ENCODE assay signal across 23 cellular contexts in genomic region chr2:42031281-42031680, GRCh38. TPM values are rescaled to one million over a fixed set of nuclear protein-coding genes. Genes with fewer than 3 reads are reported as not detected.
"Had no signal": no experiment of that assay in that cellular context is flagged by ENCODE, and none has a peak within 500 bp of the region (broad histone marks: within the 10 kb centered on the region; RNA-seq: fewer than 3 reads in every experiment).

No MANE protein-coding gene starts in this region.

- H3K4me1 ChIP-seq: parathyroid adenoma, suprapubic skin had no signal

- H3K36me3 Mint-ChIP-seq: natural killer cell had no signal

- H3K27ac ChIP-seq: cardiac muscle cell, heart right ventricle, parathyroid adenoma, stomach, suprapubic skin, tibial nerve had no signal

- H3K4me3 ChIP-seq: cardiac muscle cell, heart right ventricle, lung, stomach, suprapubic skin, tibial nerve had no signal

- H3K4me3 Mint-ChIP-seq: activated B cell treated with CpG ODN at 0.5 μM for 24 hours; activated CD4-positive, alpha-beta T cell treated with anti-CD3 and anti-CD28 coated beads for 36 hours; activated naive CD4-positive, alpha-beta T cell treated with anti-CD3 and anti-CD28 coated beads for 36 hours; activated T-cell treated with anti-CD3 and anti-CD28 coated beads, Interleukin-2, amount 50 U/mL, for 24 hours; natural killer cell; T-helper 17 cell had no signal

- H3K9ac ChIP-seq: parathyroid adenoma had no signal

- H3K36me3 ChIP-seq: cardiac muscle cell, heart right ventricle, stomach, suprapubic skin, tibial nerve had no signal

- H3K79me2 ChIP-seq: parathyroid adenoma had no signal

- DNase-seq: activated B cell treated with CpG ODN at 0.5 μM for 24 hours; activated CD4-positive, alpha-beta T cell treated with anti-CD3 and anti-CD28 coated beads for 36 hours; activated CD4-positive, alpha-beta T cell treated with anti-CD3 and anti-CD28 coated beads, Interleukin-2, amount 50 U/mL, for 4 hours; activated CD8-positive, alpha-beta memory T cell treated with anti-CD3 and anti-CD28 coated beads for 24 hours; activated CD8-positive, alpha-beta memory T cell treated with anti-CD3 and anti-CD28 coated beads, Interleukin-2, amount 50 U/mL, for 4 hours; activated naive CD4-positive, alpha-beta T cell treated with anti-CD3 and anti-CD28 coated beads for 36 hours; activated T-cell treated with anti-CD3 and anti-CD28 coated beads, Interleukin-2, amount 50 U/mL, for 24 hours; erythroblast; foreskin fibroblast; heart right ventricle; natural killer cell; right cardiac atrium; stimulated activated CD4-positive, alpha-beta T cell treated with anti-CD3 and anti-CD28 coated beads, Interleukin-12 subunit alpha, Interleukin-12 subunit beta, amount 100 ng/mL, for 4 hours; stimulated activated CD4-positive, alpha-beta T cell treated with anti-CD3 and anti-CD28 coated beads, Interleukin-4, amount 100 ng/mL, for 4 hours; stomach; T-helper 17 cell had no signal

- H3K27me3 ChIP-seq: cardiac muscle cell, heart right ventricle, stomach, suprapubic skin, tibial nerve had no signal

- H3K9me3 Mint-ChIP-seq: activated B cell treated with CpG ODN at 0.5 μM for 24 hours; activated naive CD4-positive, alpha-beta T cell treated with anti-CD3 and anti-CD28 coated beads for 36 hours; activated T-cell treated with anti-CD3 and anti-CD28 coated beads, Interleukin-2, amount 50 U/mL, for 24 hours; activated T-helper 2 cell treated with anti-CD3 and anti-CD28 coated beads, Interferon-gamma antibody, Interleukin-2, Interleukin-4, amounts not matched to agents 10 μg/mL and 5 μg/mL and 100 μg/mL, durations not matched to agents 14 hours and 24 hours and 36 hours; natural killer cell had no signal

- ATAC-seq: activated CD4-positive, alpha-beta T cell treated with anti-CD3 and anti-CD28 coated beads for 36 hours; natural killer cell; T-helper 17 cell had no signal

- H3K9me3 ChIP-seq: heart right ventricle, stomach, suprapubic skin, tibial nerve had no signal

- H3K27ac Mint-ChIP-seq: activated B cell treated with CpG ODN at 0.5 μM for 24 hours; activated CD4-positive, alpha-beta T cell treated with anti-CD3 and anti-CD28 coated beads for 36 hours; activated naive CD4-positive, alpha-beta T cell treated with anti-CD3 and anti-CD28 coated beads for 36 hours; activated T-cell treated with anti-CD3 and anti-CD28 coated beads, Interleukin-2, amount 50 U/mL, for 24 hours; activated T-helper 2 cell treated with anti-CD3 and anti-CD28 coated beads, Interferon-gamma antibody, Interleukin-2, Interleukin-4, amounts not matched to agents 10 μg/mL and 5 μg/mL and 100 μg/mL, durations not matched to agents 14 hours and 24 hours and 36 hours; natural killer cell; T-helper 17 cell had no signal

- H2AFZ ChIP-seq: parathyroid adenoma had no signal

RNA-seq across cellular contexts. Expression of gene PKDCC, which starts 16.5 kb away (rescaled TPM):
- total RNA-seq: activated B cell treated with CpG ODN at 0.5 μM for 24 hours; activated CD4-positive, alpha-beta T cell treated with anti-CD3 and anti-CD28 coated beads for 36 hours; activated naive CD4-positive, alpha-beta T cell treated with anti-CD3 and anti-CD28 coated beads for 36 hours had no signal
- polyA plus RNA-seq: keratinocyte had no signal
